Comparison of ENCODE assay signal across 9 cellular contexts in the genomic region with DNA sequence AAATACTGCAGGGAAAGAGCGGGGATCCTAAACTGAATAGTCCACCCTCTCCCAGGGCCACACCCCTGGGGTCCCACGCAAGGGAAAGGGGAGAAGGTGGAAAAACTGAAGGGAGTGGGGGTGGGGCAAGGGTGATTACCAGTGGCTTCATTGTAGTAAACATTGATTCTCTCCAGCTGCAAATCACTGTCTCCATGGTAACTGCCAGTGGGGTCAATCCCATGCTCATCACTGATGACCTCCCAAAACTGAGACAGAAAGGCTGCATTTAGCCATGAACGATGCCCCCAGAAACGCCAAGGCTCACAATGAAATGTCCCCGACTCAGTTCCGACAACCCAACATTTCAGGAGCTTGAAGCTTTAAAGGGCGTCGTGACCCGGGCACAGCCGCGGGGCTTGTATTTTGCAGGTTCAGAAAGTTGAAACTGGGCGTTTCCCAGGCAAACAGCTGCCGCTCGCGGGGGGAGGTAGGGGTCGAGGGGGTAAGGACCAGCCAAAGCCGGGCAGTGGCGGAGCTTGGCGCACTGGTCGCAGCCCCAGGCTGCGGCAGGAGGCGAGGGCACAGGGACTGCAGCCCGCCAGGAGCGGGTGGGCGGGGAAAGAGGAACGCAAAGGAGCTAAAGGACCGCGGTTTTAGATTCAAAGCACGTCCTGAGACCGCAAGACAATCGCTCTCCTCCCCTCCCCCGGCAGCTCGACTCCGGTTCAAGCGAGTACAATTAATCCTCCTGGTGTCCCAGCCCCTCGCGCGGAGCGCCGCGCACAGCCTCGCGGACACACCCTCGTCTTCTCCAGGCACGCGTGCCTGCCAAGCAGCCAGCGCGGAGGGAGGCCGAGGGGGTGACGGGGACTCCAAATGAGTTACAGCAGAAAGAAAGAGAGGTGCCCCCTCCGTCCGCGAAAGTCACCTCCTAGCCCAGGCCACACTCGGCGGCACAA. TPM values are rescaled to one million over a fixed set of nuclear protein-coding genes. Genes with fewer than 3 reads are reported as not detected.
DNase-seq lines count a peak whose midpoint lies in the region; ATAC-seq lines count a peak whose summit lies in the region.
"Had no signal": no experiment of that assay in that cellular context is flagged by ENCODE, and none has a peak within 500 bp of the region (broad histone marks: within the 10 kb centered on the region; RNA-seq: fewer than 3 reads in every experiment).

No MANE protein-coding gene starts in this region.

- DNase-seq in NCI-H510A treated with DMSO at 0.1 percent for 48 hours (lab: John Stamatoyannopoulos, UW), result peak; percentile 25
- no peak for DNase-seq in NCI-H510A (lab: John Stamatoyannopoulos, UW)
- DNase-seq in NCI-H2029 (lab: John Stamatoyannopoulos, UW), result peak; percentile 80
- peak; percentile 77 for DNase-seq in adipocyte (ENCODE audit: low read depth)
- DNase-seq in HCEC 1CT, result no peak
- DNase-seq: DND-41 had no signal

- peaks cover 63% of the 10 kb centered on the region for H3K27me3 ChIP-seq in adipocyte (replicated peaks; ENCODE audit: control insufficient read depth, insufficient read depth, low read length)
- peaks cover 20% of the 10 kb centered on the region for H3K27me3 ChIP-seq in iPS-15b (ENCODE audit: control insufficient read depth, insufficient read depth, low read length)
- peaks cover 53 to 56% (median 55%) of the 10 kb centered on the region in 3 donors for H3K27me3 ChIP-seq in skeletal muscle tissue (ENCODE audit: control insufficient read depth in 3 of 3, insufficient read depth in 3 of 3, low read length in 3 of 3)

- H3K27ac ChIP-seq in skeletal muscle tissue (ENCODE audit: low read depth, low read length), result no peak overlapping the region

- peaks cover 19% of the 10 kb centered on the region for H3K4me1 ChIP-seq in adipocyte (ENCODE audit: control insufficient read depth, insufficient read depth, low read length)
- H3K4me1 ChIP-seq in iPS-15b (ENCODE audit: control insufficient read depth, insufficient read depth, low read length), result peaks cover 4% of the 10 kb centered on the region
- peaks cover 35 to 45% (median 42%) of the 10 kb centered on the region in 3 donors for H3K4me1 ChIP-seq in skeletal muscle tissue (ENCODE audit: control insufficient read depth in 3 of 3, insufficient read depth in 3 of 3, low read length in 3 of 3)

- H3K4me3 ChIP-seq in adipocyte (ENCODE audit: low read length), result peak overlapping the region; percentile 72
- H3K4me3 ChIP-seq in iPS-15b (ENCODE audit: low read depth, low read length), result peak overlapping the region; percentile 73
- H3K4me3 ChIP-seq in skeletal muscle tissue (ENCODE audit: low read length in 3 of 3), result peak overlapping the region; percentile 57 to 65 (median 63)

- H3K9ac ChIP-seq in adipocyte (ENCODE audit: low read length) (no peak overlapping the region), iPS-15b (ENCODE audit: low read depth, low read length) (peak overlapping the region; percentile 94), skeletal muscle tissue (ENCODE audit: low read depth in 1 of 3, low read length in 3 of 3) (peak overlapping the region; percentile 2 to 68 (median 50))

- H3K36me3 ChIP-seq in adipocyte (ENCODE audit: control insufficient read depth, insufficient read depth, low read length, severe bottlenecking) (no peaks in the 10 kb centered on the region), iPS-15b (ENCODE audit: control insufficient read depth, insufficient read depth, low read length) (peaks cover 15% of the 10 kb centered on the region), skeletal muscle tissue (ENCODE audit: control insufficient read depth in 3 of 3, insufficient read depth in 3 of 3, low read length in 3 of 3) (no peaks in the 10 kb centered on the region)

- no peak for ATAC-seq in HG03095 (IDR thresholded peaks at IDR 0.05; ENCODE audit: unreplicated experiment)

- H3K9me3 ChIP-seq in adipocyte (ENCODE audit: control insufficient read depth, low read length) (no peaks in the 10 kb centered on the region), iPS-15b (ENCODE audit: control insufficient read depth, insufficient read depth, low read length) (no peaks in the 10 kb centered on the region), skeletal muscle tissue (ENCODE audit: control insufficient read depth in 3 of 3, low read length in 3 of 3) (no peaks in the 10 kb centered on the region)

RNA-seq across cellular contexts. Expression of gene TUBB2B, which starts 0.8 kb away (rescaled TPM):
- 104 TPM for total RNA-seq in skeletal muscle tissue

RNA-seq across cellular contexts. Expression of gene PSMG4, which starts 32.1 kb away (rescaled TPM):
- 16.7 TPM for total RNA-seq in skeletal muscle tissue

Comparison
In these comparisons a context has a peak if more than half of its experiments do, and no peak if none do; other contexts are left out.
1. DNase-seq: peak in NCI-H510A treated with DMSO at 0.1 percent for 48 hours (single experiment), NCI-H2029 (single experiment) and adipocyte (single experiment); none in NCI-H510A (single experiment) and HCEC 1CT (single experiment).
2. Peak in every context shown above with its lines, with median percentiles within 50 percentile points of each other: H3K4me3 ChIP-seq.